ENCODE assay signal across 8 cellular contexts in genomic region chr2:209425082-209426071, GRCh38. TPM values are rescaled to one million over a fixed set of nuclear protein-coding genes. Genes with fewer than 3 reads are reported as not detected.
A peak's percentile ranks its signal among the peaks of the same experiment; 100 is the strongest.
DNase-seq lines count a peak whose midpoint lies in the region; TF ChIP-seq lines count a peak whose summit lies in the region.

No MANE protein-coding gene starts in this region.

- peaks cover 20% of the 10 kb centered on the region for H3K27me3 Mint-ChIP-seq in activated T-helper 1 cell treated with anti-CD3 and anti-CD28 coated beads, Interleukin-12 subunit alpha, Interleukin-12 subunit beta, Interleukin-2, Interleukin-4 antibody, amounts not matched to agents 30 ng/mL and 10 ng/mL and 1 ng/mL, durations not matched to agents 14 hours and 24 hours and 36 hours (ENCODE audit: insufficient read depth)

- H3K36me3 ChIP-seq in skeletal muscle tissue (ENCODE audit: control insufficient read depth in 3 of 3, insufficient read depth in 3 of 3, low read length in 3 of 3): no peaks in the 10 kb centered on the region

- H3K4me1 ChIP-seq in skeletal muscle tissue (ENCODE audit: control insufficient read depth in 3 of 3, insufficient read depth in 3 of 3, low read length in 3 of 3): peaks cover 10 to 17% (median 11%) of the 10 kb centered on the region in 3 donors

- H3K9me3 Mint-ChIP-seq in activated T-helper 1 cell treated with anti-CD3 and anti-CD28 coated beads, Interleukin-12 subunit alpha, Interleukin-12 subunit beta, Interleukin-2, Interleukin-4 antibody, amounts not matched to agents 30 ng/mL and 10 ng/mL and 1 ng/mL, durations not matched to agents 14 hours and 24 hours and 36 hours: no peaks in the 10 kb centered on the region

- POLR2A ChIA-PET in HEK293T (lab: Yijun Ruan, JAX): no interaction called here

- H3K27ac Mint-ChIP-seq in activated T-helper 1 cell treated with anti-CD3 and anti-CD28 coated beads, Interleukin-12 subunit alpha, Interleukin-12 subunit beta, Interleukin-2, Interleukin-4 antibody, amounts not matched to agents 30 ng/mL and 10 ng/mL and 1 ng/mL, durations not matched to agents 14 hours and 24 hours and 36 hours: no peak overlapping the region

- no peaks in the 10 kb centered on the region for H3K27me3 ChIP-seq in skeletal muscle tissue (ENCODE audit: control insufficient read depth in 3 of 3, insufficient read depth in 3 of 3, low read length in 3 of 3)

- H3K4me1 Mint-ChIP-seq in activated T-helper 1 cell treated with anti-CD3 and anti-CD28 coated beads, Interleukin-12 subunit alpha, Interleukin-12 subunit beta, Interleukin-2, Interleukin-4 antibody, amounts not matched to agents 30 ng/mL and 10 ng/mL and 1 ng/mL, durations not matched to agents 14 hours and 24 hours and 36 hours (ENCODE audit: low read depth): peaks cover 14% of the 10 kb centered on the region

- H3K4me3 Mint-ChIP-seq in activated T-helper 1 cell treated with anti-CD3 and anti-CD28 coated beads, Interleukin-12 subunit alpha, Interleukin-12 subunit beta, Interleukin-2, Interleukin-4 antibody, amounts not matched to agents 30 ng/mL and 10 ng/mL and 1 ng/mL, durations not matched to agents 14 hours and 24 hours and 36 hours: peak overlapping the region; percentile 25

- peak overlapping the region; percentile 22 to 63 (median 58) for H3K9ac ChIP-seq in skeletal muscle tissue (ENCODE audit: low read depth in 1 of 3, low read length in 3 of 3)

- DNase-seq in activated CD4-positive, alpha-beta T cell treated with anti-CD3 and anti-CD28 coated beads for 48 hours: peak; percentile 7
- DNase-seq in activated CD4-positive, alpha-beta T cell treated with anti-CD3 and anti-CD28 coated beads, Interleukin-2, amount 50 U/mL, for 1 hour: no peak
- DNase-seq in HEK293T (ENCODE audit: extremely low spot score) (peak; percentile 25), NCI-H2081 (lab: John Stamatoyannopoulos, UW) (peak; percentile 61 to 82), activated gamma-delta T cell treated with Interleukin-2 at 50 U/mL for 16 hours (no peak)
- DNase-seq in activated T-helper 1 cell treated with anti-CD3 and anti-CD28 coated beads, Interleukin-12 subunit alpha, Interleukin-12 subunit beta, Interleukin-2, Interleukin-4 antibody, amounts not matched to agents 30 ng/mL and 10 ng/mL and 1 ng/mL, durations not matched to agents 14 hours and 24 hours and 36 hours (ENCODE audit: low spot score): no peak

- CTCF ChIA-PET in HEK293T (lab: Yijun Ruan, JAX): interaction anchor here (0.5 to 3.3 kb wide), 16 partner anchors 8 to 998 kb away, joined by 3 to 18 read pairs (median 3); no protein-coding TSS in a partner anchor

- intact Hi-C loops in activated T-helper 1 cell treated with anti-CD3 and anti-CD28 coated beads, Interleukin-12 subunit alpha, Interleukin-12 subunit beta, Interleukin-2, Interleukin-4 antibody, amounts not matched to agents 30 ng/mL and 10 ng/mL and 1 ng/mL, durations not matched to agents 14 hours and 24 hours and 36 hours (cut with micrococcal nuclease): loop anchor here (2.0 kb wide), 2 partner anchors 151 to 773 kb away; no protein-coding TSS in a partner anchor

- peak overlapping the region; percentile 47; the same call in 1 of the 2 replicates for H3K4me3 ChIP-seq in iPS-18c (ENCODE audit: insufficient read depth, low read depth, low read length)
- peak overlapping the region; percentile 58 to 78 (median 73) for H3K4me3 ChIP-seq in skeletal muscle tissue (ENCODE audit: low read length in 3 of 3)

- H3K9me3 ChIP-seq in iPS-18c (ENCODE audit: control insufficient read depth, insufficient read depth, low read length) (no peaks in the 10 kb centered on the region), skeletal muscle tissue (ENCODE audit: control insufficient read depth in 3 of 3, low read length in 3 of 3) (no peaks in the 10 kb centered on the region)

- H3K27ac ChIP-seq in skeletal muscle tissue (ENCODE audit: low read depth, low read length): no peak overlapping the region

- no peaks in the 10 kb centered on the region for H3K36me3 Mint-ChIP-seq in activated T-helper 1 cell treated with anti-CD3 and anti-CD28 coated beads, Interleukin-12 subunit alpha, Interleukin-12 subunit beta, Interleukin-2, Interleukin-4 antibody, amounts not matched to agents 30 ng/mL and 10 ng/mL and 1 ng/mL, durations not matched to agents 14 hours and 24 hours and 36 hours (ENCODE audit: low read depth)

TF ChIP-seq in HEK293T, 16 proteins besides CTCF, POLR2A, EP300 and RAD21:
- no peak for TF ChIP-seq HDGF (IDR thresholded peaks at IDR 0.05; ENCODE audit: borderline replicate concordance)
- TF ChIP-seq TARDBP (IDR thresholded peaks at IDR 0.05): no peak
- TF ChIP-seq SUZ12 (IDR thresholded peaks at IDR 0.05): no peak
- no peak for TF ChIP-seq FOXM1 (IDR thresholded peaks at IDR 0.05; ENCODE audit: borderline replicate concordance)
- TF ChIP-seq ZNF384 (IDR thresholded peaks at IDR 0.05): no peak
- no peak for TF ChIP-seq PKNOX1 (IDR thresholded peaks at IDR 0.05)
- TF ChIP-seq LEF1 (IDR thresholded peaks at IDR 0.05; ENCODE audit: borderline replicate concordance): no peak
- TF ChIP-seq SP1 (IDR thresholded peaks at IDR 0.05): no peak
- no peak for TF ChIP-seq ARNT (IDR thresholded peaks at IDR 0.05)
- no peak for TF ChIP-seq CTBP1 (IDR thresholded peaks at IDR 0.05; ENCODE audit: borderline replicate concordance)
- no peak for TF ChIP-seq NFRKB (IDR thresholded peaks at IDR 0.05)
- TF ChIP-seq FOXK2 (IDR thresholded peaks at IDR 0.05): no peak
- TF ChIP-seq BHLHE40 (IDR thresholded peaks at IDR 0.05; ENCODE audit: borderline replicate concordance): no peak
- TF ChIP-seq ELF4 (IDR thresholded peaks at IDR 0.05): no peak
- TF ChIP-seq L3MBTL2 (conservative IDR thresholded peaks at IDR 0.05): no peak
- no peak for TF ChIP-seq FOXA1 (IDR thresholded peaks at IDR 0.05)

RNA-seq across cellular contexts. Expression of gene MAP2, which starts 1.5 kb away (rescaled TPM):
- total RNA-seq in activated T-helper 1 cell treated with anti-CD3 and anti-CD28 coated beads, Interleukin-12 subunit alpha, Interleukin-12 subunit beta, Interleukin-2, Interleukin-4 antibody, amounts not matched to agents 30 ng/mL and 10 ng/mL and 1 ng/mL, durations not matched to agents 14 hours and 24 hours and 36 hours: not detected in 2 replicates
- total RNA-seq in skeletal muscle tissue: 3.7 TPM

Comparison
In these comparisons a context has a peak if more than half of its experiments do, and no peak if none do; other contexts are left out.
1. DNase-seq: peak in activated CD4-positive, alpha-beta T cell treated with anti-CD3 and anti-CD28 coated beads for 48 hours (single experiment), HEK293T (single experiment) and NCI-H2081 (2 of 2); none in activated CD4-positive, alpha-beta T cell treated with anti-CD3 and anti-CD28 coated beads, Interleukin-2, amount 50 U/mL, for 1 hour (single experiment), activated T-helper 1 cell treated with anti-CD3 and anti-CD28 coated beads, Interleukin-12 subunit alpha, Interleukin-12 subunit beta, Interleukin-2, Interleukin-4 antibody, amounts not matched to agents 30 ng/mL and 10 ng/mL and 1 ng/mL, durations not matched to agents 14 hours and 24 hours and 36 hours (single experiment) and activated gamma-delta T cell treated with Interleukin-2 at 50 U/mL for 16 hours (single experiment).